ENCODE assay signal across 15 cellular contexts in genomic region chr2:42652086-42652485, GRCh38.
DNase-seq lines count a peak whose midpoint lies in the region; ATAC-seq lines count a peak whose summit lies in the region.
"Had no signal": no experiment of that assay in that cellular context is flagged by ENCODE, and none has a peak within 500 bp of the region (broad histone marks: within the 10 kb centered on the region; RNA-seq: fewer than 3 reads in every experiment).

No MANE protein-coding gene starts in this region.

- POLR2A ChIA-PET in naive thymus-derived CD4-positive, alpha-beta T cell (lab: Charles Lee) = interaction anchor here (0.7 to 2.0 kb wide), 4 partner anchors 10 to 158 kb away, joined by 3 to 9 read pairs (median 4); no protein-coding TSS in a partner anchor

- peak overlapping the region; percentile 69 to 73 for H3K4me3 Mint-ChIP-seq in activated T-cell treated with anti-CD3 and anti-CD28 coated beads, Interleukin-2, amount 50 U/mL, for 72 hours
- peak overlapping the region; percentile 70 to 86 (median 76) for H3K4me3 Mint-ChIP-seq in naive thymus-derived CD4-positive, alpha-beta T cell

- H3K27ac ChIP-seq in naive thymus-derived CD4-positive, alpha-beta T cell (ENCODE audit: low read depth, low read length) = peak overlapping the region; percentile 71
- H3K27ac ChIP-seq: left ventricle myocardium inferior, uterus had no signal

- H3K27ac Mint-ChIP-seq in activated T-cell treated with anti-CD3 and anti-CD28 coated beads, Interleukin-2, amount 50 U/mL, for 72 hours = peak overlapping the region; percentile 75
- H3K27ac Mint-ChIP-seq in naive thymus-derived CD4-positive, alpha-beta T cell = peak overlapping the region; percentile 78 to 99 (median 96)

- H3K27me3 ChIP-seq in naive thymus-derived CD4-positive, alpha-beta T cell (ENCODE audit: control insufficient read depth in 2 of 2, insufficient read depth in 2 of 2, low read length in 2 of 2) = no peaks in the 10 kb centered on the region
- H3K27me3 ChIP-seq: uterus had no signal

- H3K9me3 Mint-ChIP-seq in activated T-cell treated with anti-CD3 and anti-CD28 coated beads, Interleukin-2, amount 50 U/mL, for 72 hours = no peaks in the 10 kb centered on the region
- no peaks in the 10 kb centered on the region for H3K9me3 Mint-ChIP-seq in naive thymus-derived CD4-positive, alpha-beta T cell

- DNase-seq in activated CD8-positive, alpha-beta memory T cell treated with anti-CD3 and anti-CD28 coated beads, Interleukin-2, amount 50 U/mL, for 4 hours = peak; percentile 28
- no peak for DNase-seq in activated CD8-positive, alpha-beta memory T cell treated with anti-CD3 and anti-CD28 coated beads for 24 hours
- peak in 1 of 2 donors; percentile 13 for DNase-seq in activated T-cell treated with anti-CD3 and anti-CD28 coated beads, Interleukin-2, amount 50 U/mL, for 72 hours
- DNase-seq in naive thymus-derived CD4-positive, alpha-beta T cell = peak in 7 of 9 donors; percentile 71 to 85 (median 80)
- DNase-seq in KBM-7 (no peak), RKO (ENCODE audit: low spot score) (no peak), NCI-H526 (lab: John Stamatoyannopoulos, UW) (no peak)
- DNase-seq: ACHN; activated effector memory CD4-positive, alpha-beta T cell treated with Interleukin-2 at 50 U/mL for 16 hours; left ventricle myocardium inferior; NCI-H1694; NCI-H345; uterus had no signal

- H3K36me3 ChIP-seq in naive thymus-derived CD4-positive, alpha-beta T cell (ENCODE audit: control insufficient read depth in 2 of 3, insufficient read depth in 3 of 3, low read length in 3 of 3) = no peaks in the 10 kb centered on the region
- H3K36me3 ChIP-seq: uterus had no signal

- ATAC-seq in HG02678 (IDR thresholded peaks at IDR 0.05; ENCODE audit: unreplicated experiment) = peak; percentile 60
- peak; percentile 51 to 52 for ATAC-seq in activated T-cell treated with anti-CD3 and anti-CD28 coated beads, Interleukin-2, amount 50 U/mL, for 72 hours (replicated peaks in 1 of 2)
- ATAC-seq in naive thymus-derived CD4-positive, alpha-beta T cell = peak; percentile 83
- ATAC-seq: HCT116 had no signal

- intact Hi-C loops in naive thymus-derived CD4-positive, alpha-beta T cell (cut with micrococcal nuclease) = loop anchor here (1.0 to 10.0 kb wide), 6 partner anchors 11 to 573 kb away; partner anchors contain the start of genes MTA3 (in 1 of the 2) and ZFP36L2 (in 1 of the 2)

- H3K4me3 ChIP-seq in naive thymus-derived CD4-positive, alpha-beta T cell (ENCODE audit: low read length) = peak overlapping the region; percentile 41
- H3K4me3 ChIP-seq: left ventricle myocardium inferior, uterus had no signal

- H3K27me3 Mint-ChIP-seq in activated T-cell treated with anti-CD3 and anti-CD28 coated beads, Interleukin-2, amount 50 U/mL, for 72 hours (ENCODE audit: low read depth) = no peaks in the 10 kb centered on the region
- H3K27me3 Mint-ChIP-seq in naive thymus-derived CD4-positive, alpha-beta T cell = no peaks in the 10 kb centered on the region

- in situ Hi-C loops in KBM-7 (cut with MboI; ENCODE audit: low pct_unique_long_range_greater_than_20kb, low sequenced_read_pairs) = no loop called here

- CTCF ChIA-PET in naive thymus-derived CD4-positive, alpha-beta T cell (lab: Charles Lee) = no interaction called here

- peaks cover 63% of the 10 kb centered on the region for H3K4me1 Mint-ChIP-seq in activated T-cell treated with anti-CD3 and anti-CD28 coated beads, Interleukin-2, amount 50 U/mL, for 72 hours (ENCODE audit: low read depth)
- peaks cover 24 to 96% (median 68%) of the 10 kb centered on the region in 7 donors for H3K4me1 Mint-ChIP-seq in naive thymus-derived CD4-positive, alpha-beta T cell

- peaks cover 0 to 69% of the 10 kb centered on the region in 2 donors for H3K4me1 ChIP-seq in naive thymus-derived CD4-positive, alpha-beta T cell (ENCODE audit: control insufficient read depth in 2 of 2, insufficient read depth in 2 of 2, low read length in 2 of 2)
- H3K4me1 ChIP-seq: left ventricle myocardium inferior, uterus had no signal

- H3K36me3 Mint-ChIP-seq in activated T-cell treated with anti-CD3 and anti-CD28 coated beads, Interleukin-2, amount 50 U/mL, for 72 hours (ENCODE audit: insufficient read depth in 2 of 2) = peaks cover 0 to 5% of the 10 kb centered on the region in 2 donors
- H3K36me3 Mint-ChIP-seq in naive thymus-derived CD4-positive, alpha-beta T cell = peaks cover 0 to 12% (median 0%) of the 10 kb centered on the region in 5 donors

- no peaks in the 10 kb centered on the region for H3K9me3 ChIP-seq in naive thymus-derived CD4-positive, alpha-beta T cell (ENCODE audit: control insufficient read depth in 2 of 3, low read length in 3 of 3)
- H3K9me3 ChIP-seq: left ventricle myocardium inferior, uterus had no signal

Comparison
In these comparisons a context has a peak if more than half of its experiments do, and no peak if none do; other contexts are left out.
1. DNase-seq: peak in activated CD8-positive, alpha-beta memory T cell treated with anti-CD3 and anti-CD28 coated beads, Interleukin-2, amount 50 U/mL, for 4 hours (single experiment) and naive thymus-derived CD4-positive, alpha-beta T cell (7 of 9); none in activated CD8-positive, alpha-beta memory T cell treated with anti-CD3 and anti-CD28 coated beads for 24 hours (single experiment), KBM-7 (single experiment), RKO (single experiment) and NCI-H526 (0 of 2).
2. Peak in every context shown above with its lines, with median percentiles within 50 percentile points of each other: ATAC-seq.